Comparison of ENCODE assay signal across 8 cellular contexts in genomic region chr9:110156902-110157301, GRCh38. TPM values are rescaled to one million over a fixed set of nuclear protein-coding genes. Genes with fewer than 3 reads are reported as not detected.
DNase-seq lines count a peak whose midpoint lies in the region; ATAC-seq and TF ChIP-seq lines count a peak whose summit lies in the region.

No MANE protein-coding gene starts in this region.

- no peak overlapping the region for H3K14ac ChIP-seq in H9 (ENCODE audit: insufficient read depth, low read length)

- POLR2A ChIA-PET in BJ (lab: Charles Lee), result interaction anchor here (0.6 kb wide), 1 partner anchor 244 kb away, joined by 3 read pairs; no protein-coding TSS in a partner anchor

- H3K23me2 ChIP-seq in H9 (ENCODE audit: insufficient read length, low read depth, low read length, poor library complexity, severe bottlenecking), result no peaks in the 10 kb centered on the region

- H3K4me2 ChIP-seq in H9 (ENCODE audit: insufficient read depth, insufficient read length, low read length), result no peak overlapping the region

- H3K4me3 ChIP-seq in BJ (ENCODE audit: low read depth, low read length) (no peak overlapping the region), fibroblast of villous mesenchyme (ENCODE audit: low read depth, low read length) (no peak overlapping the region)

- peaks cover 13% of the 10 kb centered on the region for H3K36me3 ChIP-seq in BJ (ENCODE audit: control insufficient read depth, insufficient read depth, low read length)

- H3K27me3 ChIP-seq in BJ (ENCODE audit: control insufficient read depth, insufficient read depth, low read length), result no peaks in the 10 kb centered on the region
- no peaks in the 10 kb centered on the region for H3K27me3 ChIP-seq in H9 (ENCODE audit: insufficient read depth, low read length)

- H4K8ac ChIP-seq in H9 (replicated peaks; ENCODE audit: insufficient read length, low read depth, low read length), result no peak overlapping the region

- no peak overlapping the region for H3K23ac ChIP-seq in H9 (ENCODE audit: insufficient read length, low read depth, low read length)

- ATAC-seq in GM18870 (IDR thresholded peaks at IDR 0.05; ENCODE audit: unreplicated experiment) (peak; percentile 82), HG03060 (IDR thresholded peaks at IDR 0.05; ENCODE audit: low read depth, unreplicated experiment) (peak; percentile 80)

- peaks cover 4 to 12% (median 8%) of the 10 kb centered on the region in 3 experiments; a peak in 4 of 7 replicates for H3K36me3 Mint-ChIP-seq in H9 (ENCODE audit: insufficient read depth in 1 of 3, low read depth in 3 of 3)

- TF ChIP-seq CTCF in BJ (IDR thresholded peaks at IDR 0.05; ENCODE audit: insufficient read depth, low read depth, low read length) (no peak), fibroblast of villous mesenchyme (IDR thresholded peaks at IDR 0.05; ENCODE audit: insufficient read depth, low read depth, low read length) (no peak), H9 (conservative IDR thresholded peaks at IDR 0.05) (no peak)

- no peak overlapping the region for H3K4me3 Mint-ChIP-seq in H9

- peaks cover 4% of the 10 kb centered on the region; the same call in 1 of the 2 replicates for H3K4me1 ChIP-seq in H9 (ENCODE audit: insufficient read depth, low read length)

- no peak overlapping the region for H3K27ac Mint-ChIP-seq in H9

- no peaks in the 10 kb centered on the region; a peak in 1 of 5 replicates for H3K9me3 Mint-ChIP-seq in H9

- H3K18ac ChIP-seq in H9 (ENCODE audit: insufficient read length, low read depth, low read length), result no peak overlapping the region

- no peak overlapping the region for H2AFZ ChIP-seq in H9 (ENCODE audit: low read length)

- no peak overlapping the region for H3K9ac ChIP-seq in H9 (ENCODE audit: extremely low read depth, insufficient read length, low read length)

- no peak overlapping the region for H3K4ac ChIP-seq in H9 (ENCODE audit: low read depth, low read length)

- no CpG with 5 or more reads among the region's 4 CpGs for WGBS in H9 (ENCODE audit: extremely low coverage, insufficient read length, low lambda C conversion rate)

- H3K9me3 ChIP-seq in H9 (ENCODE audit: control insufficient read depth, low read depth, low read length), result no peaks in the 10 kb centered on the region

- H2BK15ac ChIP-seq in H9 (ENCODE audit: low read depth, low read length), result no peak overlapping the region

- peaks cover 19 to 25% of the 10 kb centered on the region in 2 experiments for H3K4me1 Mint-ChIP-seq in H9

- H4K5ac ChIP-seq in H9 (ENCODE audit: insufficient read length, low read depth, low read length), result no peak overlapping the region

- no peak overlapping the region for H4K91ac ChIP-seq in H9 (ENCODE audit: insufficient read length, low read depth, low read length)

- H3K79me1 ChIP-seq in H9 (ENCODE audit: insufficient read depth, low read depth, low read length, poor library complexity, severe bottlenecking), result no peaks in the 10 kb centered on the region

- no peak overlapping the region for H2AK5ac ChIP-seq in H9 (ENCODE audit: insufficient read length, low read length)

- no peak overlapping the region for H3T11ph ChIP-seq in H9 (ENCODE audit: low read length)

- no peak overlapping the region for H3K56ac ChIP-seq in H9 (ENCODE audit: insufficient read length, low read depth, low read length)

- no peak overlapping the region for H3K27ac ChIP-seq in H9 (ENCODE audit: insufficient read length, low read depth, low read length)

- no peak overlapping the region for H2BK120ac ChIP-seq in H9 (ENCODE audit: low read depth, low read length, poor library complexity, severe bottlenecking)

- H4K20me1 ChIP-seq in H9 (ENCODE audit: control insufficient read depth, insufficient read depth, insufficient read length), result no peaks in the 10 kb centered on the region

- H2BK20ac ChIP-seq in H9 (ENCODE audit: low read depth, low read length, poor library complexity, severe bottlenecking), result no peak overlapping the region

- no peaks in the 10 kb centered on the region; the same call in 1 of the 2 replicates for H3K79me2 ChIP-seq in H9 (ENCODE audit: insufficient read depth, low read length)

- peaks cover 7% of the 10 kb centered on the region; the same call in 1 of the 2 replicates for H3K27me3 Mint-ChIP-seq in H9 (ENCODE audit: low read depth)

- H2BK12ac ChIP-seq in H9 (ENCODE audit: insufficient read length, low read depth, low read length), result no peak overlapping the region

- DNase-seq in BJ (ENCODE audit: low read depth), result peak; percentile 59
- peak; percentile 99 for DNase-seq in RPMI7951 (ENCODE audit: low read depth)
- peak; percentile 71 for DNase-seq in fibroblast of villous mesenchyme (ENCODE audit: low read depth)
- DNase-seq in effector CD8-positive, alpha-beta T cell (lab: John Stamatoyannopoulos, UW), result no peak
- no peak for DNase-seq in NCI-H748 treated with DMSO at 0.1 percent for 48 hours (lab: John Stamatoyannopoulos, UW)
- DNase-seq in H9, result no peak

- no peak overlapping the region for H2BK5ac ChIP-seq in H9 (ENCODE audit: insufficient read length, low read length)

- CTCF ChIA-PET in BJ (lab: Yijun Ruan, JAX), result interaction anchor here (0.6 to 2.3 kb wide), 7 partner anchors 12 to 254 kb away, joined by 3 to 14 read pairs (median 3); no protein-coding TSS in a partner anchor

RNA-seq across cellular contexts. Expression of gene C9orf152, which starts 51.1 kb away (rescaled TPM):
- not detected in 2 replicates for polyA plus RNA-seq in BJ (2011; rRNA removed)
- polyA minus RNA-seq in BJ (2011; rRNA and poly(A)+ RNA removed), result not detected in 2 replicates
- not detected in 2 replicates for total RNA-seq in RPMI7951 (2014; rRNA removed; shearing (Covaris generic))
- total RNA-seq in fibroblast of villous mesenchyme, result not detected in 2 replicates
- total RNA-seq in H9 (2021), result not detected in 2 replicates

Comparison
In these comparisons a context has a peak if more than half of its experiments do, and no peak if none do; other contexts are left out.
1. DNase-seq: peak in BJ (single experiment), RPMI7951 (single experiment) and fibroblast of villous mesenchyme (single experiment); none in effector CD8-positive, alpha-beta T cell (single experiment), NCI-H748 treated with DMSO at 0.1 percent for 48 hours (single experiment) and H9 (single experiment).